16 cellular contexts compared by ENCODE assay signal in the genomic region with DNA sequence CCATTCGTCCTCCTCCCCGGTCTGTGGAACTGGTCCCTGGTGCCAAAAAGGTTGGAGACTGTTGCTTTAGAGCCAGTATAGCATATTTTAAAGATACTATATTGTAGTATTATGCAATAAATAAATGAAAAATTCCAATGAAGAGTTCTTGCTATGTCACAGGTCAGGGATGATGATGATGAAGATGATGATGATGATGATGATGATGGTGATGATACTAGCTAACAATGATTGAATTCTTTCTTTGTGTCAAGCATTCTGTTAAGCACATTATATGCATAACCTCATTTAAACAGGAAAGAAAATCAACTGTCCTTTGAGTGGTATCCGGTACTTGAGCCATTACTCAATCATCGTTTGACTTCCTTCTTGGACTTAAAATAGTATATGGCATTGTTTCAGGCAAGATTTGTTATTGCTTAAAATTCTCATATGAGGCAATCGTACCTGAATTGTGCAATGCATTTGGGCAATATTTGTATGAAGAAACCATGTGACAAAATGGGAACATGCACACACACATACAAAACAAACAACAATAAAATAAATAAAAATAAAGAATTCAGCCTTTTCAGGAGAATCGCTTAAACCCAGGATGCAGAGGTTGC. TPM values are rescaled to one million over a fixed set of nuclear protein-coding genes. Genes with fewer than 3 reads are reported as not detected.
DNase-seq lines count a peak whose midpoint lies in the region; ATAC-seq and TF ChIP-seq lines count a peak whose summit lies in the region.
"Had no signal": no experiment of that assay in that cellular context is flagged by ENCODE, and none has a peak within 500 bp of the region (broad histone marks: within the 10 kb centered on the region; RNA-seq: fewer than 3 reads in every experiment).

No MANE protein-coding gene starts in this region.

- WGBS in lung, 2 donors = 17 to 24% methylated on average over 6 of the region's 6 CpGs

- ATAC-seq in lung (ENCODE audit: insufficient read depth, low FRiP score) = peak; percentile 59
- ATAC-seq in HG02642 (IDR thresholded peaks at IDR 0.05; ENCODE audit: poor library complexity, unreplicated experiment) = no peak
- ATAC-seq in GM21528 (IDR thresholded peaks at IDR 0.05; ENCODE audit: low FRiP score, unreplicated experiment) = no peak
- ATAC-seq: T-helper 17 cell had no signal

- H3K4me3 ChIP-seq in ACC112 (ENCODE audit: low read depth, low read length) (no peak overlapping the region), lung (no peak overlapping the region)
- H3K4me3 ChIP-seq: dorsolateral prefrontal cortex, HAP-1 had no signal

- H3K27ac ChIP-seq in ACC112 (ENCODE audit: low read depth, low read length) = peak overlapping the region; percentile 20; the same call in 1 of the 2 replicates
- no peak overlapping the region for H3K27ac ChIP-seq in epithelial cell of prostate
- peak overlapping the region in 1 of 2 donors; percentile 81 for H3K27ac ChIP-seq in lung (ENCODE audit: low read depth in 1 of 2, low read length in 1 of 2)

- no peaks in the 10 kb centered on the region for H3K36me3 ChIP-seq in ACC112 (ENCODE audit: insufficient read depth, low read length)
- H3K36me3 ChIP-seq in lung (ENCODE audit: control insufficient read depth in 2 of 2, insufficient read depth in 2 of 2, low read length in 2 of 2) = no peaks in the 10 kb centered on the region
- H3K36me3 ChIP-seq: HAP-1 had no signal

- H3K4me1 ChIP-seq in ACC112 (ENCODE audit: control insufficient read depth, insufficient read depth, low read length, unreplicated experiment) = peaks cover 27% of the 10 kb centered on the region
- peaks cover 0 to 8% of the 10 kb centered on the region in 2 donors for H3K4me1 ChIP-seq in lung (ENCODE audit: control insufficient read depth in 2 of 2, insufficient read depth in 2 of 2, low read length in 2 of 2)
- H3K4me1 ChIP-seq: HAP-1 had no signal

- no peak overlapping the region for H2AFZ ChIP-seq in ACC112 (ENCODE audit: low read length, unreplicated experiment)

- TF ChIP-seq CTCF in lung (IDR thresholded peaks at IDR 0.05; ENCODE audit: control extremely low read depth, extremely low read depth) = no peak

- H3K27me3 ChIP-seq in ACC112 (ENCODE audit: insufficient read depth, low read length) = no peaks in the 10 kb centered on the region
- no peaks in the 10 kb centered on the region for H3K27me3 ChIP-seq in lung (ENCODE audit: control insufficient read depth, insufficient read depth)

- peaks cover 0 to 6% of the 10 kb centered on the region in 2 donors for H3K9me3 ChIP-seq in lung (ENCODE audit: control insufficient read depth in 2 of 2, insufficient read depth in 1 of 2, low read length in 1 of 2)
- H3K9me3 ChIP-seq: HAP-1 had no signal

- no peaks in the 10 kb centered on the region for H3K79me2 ChIP-seq in ACC112 (ENCODE audit: control insufficient read depth, insufficient read depth, low read length, unreplicated experiment)

- DNase-seq in NOMO-1 treated with DMSO at 0.1 percent for 48 hours (lab: John Stamatoyannopoulos, UW; ENCODE audit: unreplicated experiment) (peak; percentile 97), epithelial cell of prostate (ENCODE audit: low read depth, low spot score) (peak; percentile 59), lung (ENCODE audit: low spot score) (no peak), NCI-H2029 treated with DMSO at 0.1 percent for 48 hours (lab: John Stamatoyannopoulos, UW) (no peak), NCI-H187 treated with DMSO at 0.1 percent for 48 hours (lab: John Stamatoyannopoulos, UW) (no peak)
- DNase-seq: 8988T; activated naive CD4-positive, alpha-beta T cell treated with anti-CD3 and anti-CD28 coated beads, Interleukin-2, amount 50 U/mL, for 16 hours; DMS53; dorsolateral prefrontal cortex; head of caudate nucleus; NCI-H187; T-helper 17 cell had no signal

RNA-seq across cellular contexts. Expression of a gene that starts 22.8 kb away (rescaled TPM):
- 100 to 1,000 TPM in 1 of 2 donors, 10 to 100 TPM in 1; 93.6 to 186 TPM for total RNA-seq in lung
- polyA plus RNA-seq in lung = 100 to 1,000 TPM in 1 of 2 donors, 10 to 100 TPM in 1; 27.5 to 190 TPM

Comparison
In these comparisons a context has a peak if more than half of its experiments do, and no peak if none do; other contexts are left out.
1. DNase-seq: peak in NOMO-1 treated with DMSO at 0.1 percent for 48 hours (single experiment) and epithelial cell of prostate (single experiment); none in lung (single experiment), NCI-H2029 treated with DMSO at 0.1 percent for 48 hours (single experiment) and NCI-H187 treated with DMSO at 0.1 percent for 48 hours (single experiment).